ENCODE assay signal across 24 cellular contexts in genomic region chr5:133267601-133268000, GRCh38.
"Had no signal": no experiment of that assay in that cellular context is flagged by ENCODE, and none has a peak within 500 bp of the region (broad histone marks: within the 10 kb centered on the region; RNA-seq: fewer than 3 reads in every experiment).

No MANE protein-coding gene starts in this region.

- H3K4me1 ChIP-seq: foreskin keratinocyte had no signal

- H3K27me3 Mint-ChIP-seq: activated CD8-positive, alpha-beta T cell treated with anti-CD3 and anti-CD28 coated beads for 36 hours; dendritic cell treated with granulocyte-macrophage colony-stimulating factor and Interleukin-4, amounts not matched to agents 40 ng/mL and 50 ng/mL, for 4 days; type B pancreatic cell had no signal

- H3K27ac ChIP-seq: foreskin keratinocyte, thoracic aorta had no signal

- FAIRE-seq: kidney, TTC549 had no signal

- H3K9me3 ChIP-seq: thoracic aorta had no signal

- ATAC-seq: activated CD8-positive, alpha-beta memory T cell treated with anti-CD3 and anti-CD28 coated beads, Interleukin-2, amount 10 ng/mL, durations not matched to agents 7 days and 5 days; activated CD8-positive, alpha-beta T cell treated with anti-CD3 and anti-CD28 coated beads for 36 hours; foreskin keratinocyte; naive thymus-derived CD4-positive, alpha-beta T cell had no signal

- H3K4me3 Mint-ChIP-seq: activated CD4-positive, alpha-beta T cell treated with anti-CD3 and anti-CD28 coated beads, Interleukin-2, amount 10 ng/mL, durations not matched to agents 7 days and 5 days; activated CD8-positive, alpha-beta memory T cell treated with anti-CD3 and anti-CD28 coated beads, Interleukin-2, amount 10 ng/mL, durations not matched to agents 7 days and 5 days; activated CD8-positive, alpha-beta T cell treated with anti-CD3 and anti-CD28 coated beads for 36 hours; activated naive CD4-positive, alpha-beta T cell treated with anti-CD3 and anti-CD28 coated beads, Interleukin-2, amount 50 U/mL, for 24 hours; brain; dendritic cell treated with granulocyte-macrophage colony-stimulating factor and Interleukin-4, amounts not matched to agents 40 ng/mL and 50 ng/mL, for 4 days; naive thymus-derived CD4-positive, alpha-beta T cell; type B pancreatic cell had no signal

- H3K9me3 Mint-ChIP-seq: activated CD4-positive, alpha-beta T cell treated with anti-CD3 and anti-CD28 coated beads, Interleukin-2, amount 10 ng/mL, durations not matched to agents 7 days and 5 days; activated CD8-positive, alpha-beta T cell treated with anti-CD3 and anti-CD28 coated beads for 36 hours; activated naive CD4-positive, alpha-beta T cell treated with anti-CD3 and anti-CD28 coated beads, Interleukin-2, amount 50 U/mL, for 24 hours; brain; dendritic cell treated with granulocyte-macrophage colony-stimulating factor and Interleukin-4, amounts not matched to agents 40 ng/mL and 50 ng/mL, for 4 days; naive thymus-derived CD4-positive, alpha-beta T cell; type B pancreatic cell had no signal

- H3K4me3 ChIP-seq: thoracic aorta had no signal

- H3K4me1 Mint-ChIP-seq: activated CD4-positive, alpha-beta T cell treated with anti-CD3 and anti-CD28 coated beads, Interleukin-2, amount 10 ng/mL, durations not matched to agents 7 days and 5 days; activated CD8-positive, alpha-beta memory T cell treated with anti-CD3 and anti-CD28 coated beads, Interleukin-2, amount 10 ng/mL, durations not matched to agents 7 days and 5 days; activated naive CD4-positive, alpha-beta T cell treated with anti-CD3 and anti-CD28 coated beads, Interleukin-2, amount 50 U/mL, for 24 hours had no signal

- H3K36me3 Mint-ChIP-seq: activated CD8-positive, alpha-beta memory T cell treated with anti-CD3 and anti-CD28 coated beads, Interleukin-2, amount 10 ng/mL, durations not matched to agents 7 days and 5 days; activated naive CD4-positive, alpha-beta T cell treated with anti-CD3 and anti-CD28 coated beads, Interleukin-2, amount 50 U/mL, for 24 hours; brain; naive thymus-derived CD4-positive, alpha-beta T cell; type B pancreatic cell had no signal

- DNase-seq: activated CD4-positive, alpha-beta T cell treated with anti-CD3 and anti-CD28 coated beads, Interleukin-2, amount 10 ng/mL, durations not matched to agents 7 days and 5 days; activated CD4-positive, CD25-positive, alpha-beta regulatory T cell treated with anti-CD3 and anti-CD28 coated beads, Interleukin-2, amount 50 U/mL, for 72 hours; activated CD8-positive, alpha-beta memory T cell treated with anti-CD3 and anti-CD28 coated beads, Interleukin-2, amount 10 ng/mL, durations not matched to agents 7 days and 5 days; activated CD8-positive, alpha-beta T cell treated with anti-CD3 and anti-CD28 coated beads for 36 hours; activated gamma-delta T cell treated with Interleukin-2 at 50 U/mL for 16 hours; activated T-cell treated with anti-CD3 and anti-CD28 coated beads for 4 hours; anterior cingulate cortex; caudate nucleus; effector CD4-positive, alpha-beta T cell; foreskin keratinocyte; kidney; naive thymus-derived CD4-positive, alpha-beta T cell; retina; stimulated activated CD4-positive, alpha-beta T cell treated with anti-CD3 and anti-CD28 coated beads, Interleukin-2, amount 100 ng/mL, for 48 hours; stimulated activated CD8-positive, alpha-beta memory T cell treated with anti-CD3 and anti-CD28 coated beads, Interleukin-4, amount 100 ng/mL, for 48 hours; stimulated activated naive CD4-positive, alpha-beta T cell; WERI-Rb-1 had no signal

- H3K36me3 ChIP-seq: thoracic aorta, WERI-Rb-1 had no signal

- H3K27ac Mint-ChIP-seq: activated CD4-positive, alpha-beta T cell treated with anti-CD3 and anti-CD28 coated beads, Interleukin-2, amount 10 ng/mL, durations not matched to agents 7 days and 5 days; activated CD8-positive, alpha-beta memory T cell treated with anti-CD3 and anti-CD28 coated beads, Interleukin-2, amount 10 ng/mL, durations not matched to agents 7 days and 5 days; activated CD8-positive, alpha-beta T cell treated with anti-CD3 and anti-CD28 coated beads for 36 hours; activated naive CD4-positive, alpha-beta T cell treated with anti-CD3 and anti-CD28 coated beads, Interleukin-2, amount 50 U/mL, for 24 hours; dendritic cell treated with granulocyte-macrophage colony-stimulating factor and Interleukin-4, amounts not matched to agents 40 ng/mL and 50 ng/mL, for 4 days; naive thymus-derived CD4-positive, alpha-beta T cell; progenitor cell of endocrine pancreas; type B pancreatic cell had no signal
